ENCODE assay signal across 11 cellular contexts in the genomic region with DNA sequence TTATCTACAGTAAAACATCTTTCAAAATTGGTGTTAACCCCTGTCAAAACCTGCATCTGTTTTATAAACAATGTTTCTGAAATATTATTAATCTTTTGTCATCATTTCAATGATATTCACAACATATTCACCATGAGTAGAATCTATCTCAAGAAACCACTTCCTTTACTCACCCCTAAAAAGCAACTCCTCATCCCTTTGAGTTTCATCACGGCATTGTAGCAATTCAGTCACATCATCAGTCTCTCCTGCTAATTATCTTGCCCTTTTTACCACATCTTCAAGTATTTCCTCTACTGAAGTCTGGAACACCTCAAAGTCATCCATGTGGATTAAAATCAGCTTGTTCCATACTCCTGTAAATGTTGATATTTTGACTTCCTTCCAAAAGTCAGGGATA.
"Had no signal": no experiment of that assay in that cellular context is flagged by ENCODE, and none has a peak within 500 bp of the region (broad histone marks: within the 10 kb centered on the region; RNA-seq: fewer than 3 reads in every experiment).

No MANE protein-coding gene starts in this region.

- H3K4me3 Mint-ChIP-seq: HFFc6 had no signal

- ATAC-seq: HCT116, HepG2, K562 had no signal

- H3K36me3 Mint-ChIP-seq: IgD-negative memory B cell had no signal

- DNase-seq: GM23248, GOT3, H7, HFFc6, KG1 had no signal

- H3K4me1 ChIP-seq: HAP-1 had no signal

- H3K4me1 Mint-ChIP-seq: IgD-negative memory B cell had no signal

- H3K9ac ChIP-seq: GM23248 had no signal

- H2AFZ ChIP-seq: GM23248 had no signal

- H3K4me3 ChIP-seq: GM23248, HAP-1, K562 had no signal

- H3K27ac Mint-ChIP-seq: HFFc6, IgD-negative memory B cell had no signal

- FAIRE-seq: HepG2, K562 had no signal

- H3K36me3 ChIP-seq: HAP-1 had no signal

- H3K9me3 ChIP-seq: HAP-1 had no signal

- H3K27me3 Mint-ChIP-seq: IgD-negative memory B cell had no signal

- H3K27ac ChIP-seq: GM23248, HL-60 had no signal
